In genomic region chr10:7480742-7481381, GRCh38 we compare ENCODE assay signal across 8 cellular contexts.
A peak's percentile ranks its signal among the peaks of the same experiment; 100 is the strongest.
DNase-seq lines count a peak whose midpoint lies in the region; ATAC-seq and TF ChIP-seq lines count a peak whose summit lies in the region.

No MANE protein-coding gene starts in this region.

- TF ChIP-seq CTCF in heart left ventricle (IDR thresholded peaks at IDR 0.05) (no peak), activated B cell treated with CpG ODN at 0.5 μM for 24 hours (IDR thresholded peaks at IDR 0.05) (no peak), transverse colon (IDR thresholded peaks at IDR 0.05) (no peak)

- H3K27ac ChIP-seq in heart left ventricle (peak overlapping the region in 1 of 12 donors; percentile 81), transverse colon (peak overlapping the region; percentile 17 to 42 (median 32))

- no peak for TF ChIP-seq EP300 in transverse colon (IDR thresholded peaks at IDR 0.05; ENCODE audit: low read depth)

- 58 to 66% (median 59%) methylated on average over 8 of the region's 8 CpGs for WGBS in heart left ventricle, 4 donors
- WGBS in transverse colon (ENCODE audit: low coverage in 1 of 2), 2 donors, result 48 to 89% methylated on average over 4 to 8 of the region's 8 CpGs

- DNase-seq in heart left ventricle (no peak), Right ventricle myocardium inferior (ENCODE audit: missing footprints) (no peak), activated B cell treated with CpG ODN at 0.5 μM for 24 hours (peak; percentile 41), transverse colon (no peak), DMS53 (lab: John Stamatoyannopoulos, UW) (no peak), NCI-H2227 treated with DMSO at 0.1 percent for 48 hours (lab: John Stamatoyannopoulos, UW) (no peak), glomerular visceral epithelial cell (ENCODE audit: extremely low spot score) (no peak)

- ATAC-seq in heart left ventricle (peak in 3 of 4 donors; percentile 18 to 31 (median 28)), Right ventricle myocardium inferior (no peak), HG03060 (IDR thresholded peaks at IDR 0.05; ENCODE audit: low read depth, unreplicated experiment) (peak; percentile 28), activated B cell treated with CpG ODN at 0.5 μM for 24 hours (ENCODE audit: low read depth) (peak; percentile 94)

- no peak for TF ChIP-seq POLR2A in heart left ventricle (IDR thresholded peaks at IDR 0.05)
- no peak for TF ChIP-seq POLR2A in transverse colon (IDR thresholded peaks at IDR 0.05)

- H3K4me3 Mint-ChIP-seq in activated B cell treated with CpG ODN at 0.5 μM for 24 hours, result peak overlapping the region; percentile 70

- H3K27ac Mint-ChIP-seq in activated B cell treated with CpG ODN at 0.5 μM for 24 hours, result peak overlapping the region; percentile 79

- H3K36me3 ChIP-seq in heart left ventricle (no peaks in the 10 kb centered on the region), transverse colon (no peaks in the 10 kb centered on the region)

- in situ Hi-C loops in transverse colon (cut with MboI; ENCODE audit: low pct_ligation_motif_present in 1 of 4, low pct_unique_long_range_greater_than_20kb in 1 of 4, low sequenced_read_pairs in 3 of 4), result no loop called here

- H3K27me3 ChIP-seq in heart left ventricle, result peaks cover 0 to 10% (median 0%) of the 10 kb centered on the region in 9 donors
- no peaks in the 10 kb centered on the region for H3K27me3 ChIP-seq in transverse colon

- H3K9me3 ChIP-seq in heart left ventricle (peaks cover 0 to 3% (median 0%) of the 10 kb centered on the region in 12 donors), transverse colon (no peaks in the 10 kb centered on the region)

- H3K27me3 Mint-ChIP-seq in activated B cell treated with CpG ODN at 0.5 μM for 24 hours, result no peaks in the 10 kb centered on the region

- H3K4me1 Mint-ChIP-seq in activated B cell treated with CpG ODN at 0.5 μM for 24 hours, result peaks cover 85% of the 10 kb centered on the region

- peaks cover 0 to 68% (median 3%) of the 10 kb centered on the region in 12 donors for H3K4me1 ChIP-seq in heart left ventricle
- H3K4me1 ChIP-seq in transverse colon, result peaks cover 0 to 5% (median 0%) of the 10 kb centered on the region in 4 donors

- no peak overlapping the region for H3K4me3 ChIP-seq in heart left ventricle
- H3K4me3 ChIP-seq in transverse colon, result no peak overlapping the region

- POLR2A ChIA-PET in activated B cell treated with CpG ODN at 0.5 μM for 24 hours (lab: Charles Lee), result interaction anchor here (1.0 to 1.2 kb wide), 3 partner anchors 8 to 70 kb away, joined by 3 to 6 read pairs (median 6); partner anchors contain the start of gene SFMBT2

- H3K36me3 Mint-ChIP-seq in activated B cell treated with CpG ODN at 0.5 μM for 24 hours (ENCODE audit: low read depth), result no peaks in the 10 kb centered on the region

- no peaks in the 10 kb centered on the region for H3K9me3 Mint-ChIP-seq in activated B cell treated with CpG ODN at 0.5 μM for 24 hours

- CTCF ChIA-PET in activated B cell treated with CpG ODN at 0.5 μM for 24 hours (lab: Charles Lee), result interaction anchor here (1.2 kb wide), 1 partner anchor 8 kb away, joined by 4 read pairs; no protein-coding TSS in a partner anchor

- intact Hi-C loops in heart left ventricle (cut with DNase I), result no loop called here
- intact Hi-C loops in Right ventricle myocardium inferior (cut with DNase I), result no loop called here
- intact Hi-C loops in activated B cell treated with CpG ODN at 0.5 μM for 24 hours (cut with micrococcal nuclease), result loop anchor here (1.0 to 5.0 kb wide), 3 partner anchors 9 to 70 kb away; partner anchors contain the start of gene SFMBT2
- intact Hi-C loops in transverse colon (cut with DNase I; ENCODE audit: low total_unique reads), result no loop called here
